ENCODE assay signal across 9 cellular contexts in genomic region chr20:48919882-48920526, GRCh38. TPM values are rescaled to one million over a fixed set of nuclear protein-coding genes. Genes with fewer than 3 reads are reported as not detected.
A peak's percentile ranks its signal among the peaks of the same experiment; 100 is the strongest.
DNase-seq lines count a peak whose midpoint lies in the region; ATAC-seq and TF ChIP-seq lines count a peak whose summit lies in the region.
"Had no signal": no experiment of that assay in that cellular context is flagged by ENCODE, and none has a peak within 500 bp of the region (broad histone marks: within the 10 kb centered on the region; RNA-seq: fewer than 3 reads in every experiment).

No MANE protein-coding gene starts in this region.

- no peaks in the 10 kb centered on the region for H3K9me3 Mint-ChIP-seq in Caco-2 (ENCODE audit: unreplicated experiment)
- no peaks in the 10 kb centered on the region for H3K9me3 Mint-ChIP-seq in activated naive CD8-positive, alpha-beta T cell treated with anti-CD3 and anti-CD28 coated beads, Interleukin-2, amount 50 U/mL, for 24 hours
- peaks cover 0 to 2% of the 10 kb centered on the region in 2 donors for H3K9me3 Mint-ChIP-seq in natural killer cell

- H3K4me1 Mint-ChIP-seq in Caco-2 (ENCODE audit: low read depth, unreplicated experiment) (peaks cover 32% of the 10 kb centered on the region), natural killer cell (peaks cover 38 to 45% of the 10 kb centered on the region in 2 donors)
- H3K4me1 Mint-ChIP-seq in activated naive CD8-positive, alpha-beta T cell treated with anti-CD3 and anti-CD28 coated beads, Interleukin-2, amount 50 U/mL, for 24 hours, result peaks cover 39% of the 10 kb centered on the region

- BruUV-seq in Caco-2 (replicated peaks; lab: Mats Ljungman, UMichigan), result no TSS peak

- H2AFZ ChIP-seq in MM.1S (ENCODE audit: low read length), result no peak overlapping the region

- CTCF ChIA-PET in Caco-2 (lab: Charles Lee), result no interaction called here

- H3K27me3 Mint-ChIP-seq in Caco-2 (ENCODE audit: insufficient read depth, unreplicated experiment) (no peaks in the 10 kb centered on the region), natural killer cell (ENCODE audit: low read depth in 2 of 2) (no peaks in the 10 kb centered on the region)
- no peaks in the 10 kb centered on the region for H3K27me3 Mint-ChIP-seq in activated naive CD8-positive, alpha-beta T cell treated with anti-CD3 and anti-CD28 coated beads, Interleukin-2, amount 50 U/mL, for 24 hours

- H3K27me3 ChIP-seq in Caco-2 (replicated peaks; ENCODE audit: control insufficient read depth, insufficient read depth, low read length) (no peaks in the 10 kb centered on the region), MM.1S (replicated peaks; ENCODE audit: insufficient read depth, low read length) (no peaks in the 10 kb centered on the region)

- no peaks in the 10 kb centered on the region for H3K9me2 ChIP-seq in MM.1S (replicated peaks; ENCODE audit: insufficient read depth, low read length)

- H3K4me3 ChIP-seq in Caco-2 (ENCODE audit: low read depth, low read length) (no peak overlapping the region), MM.1S (ENCODE audit: low read length) (0 out of 2 replicates have a peak overlapping the region, but pooled peaks have one; percentile 80)

- peak overlapping the region; percentile 84 for H3K4me3 Mint-ChIP-seq in Caco-2 (ENCODE audit: unreplicated experiment)
- peak overlapping the region; percentile 99 for H3K4me3 Mint-ChIP-seq in activated naive CD8-positive, alpha-beta T cell treated with anti-CD3 and anti-CD28 coated beads, Interleukin-2, amount 50 U/mL, for 24 hours
- H3K4me3 Mint-ChIP-seq in natural killer cell, result peak overlapping the region; percentile 96

- peaks cover 34% of the 10 kb centered on the region for H3F3A ChIP-seq in MM.1S (ENCODE audit: insufficient read depth, low read length)

- H3K79me2 ChIP-seq in MM.1S (ENCODE audit: low read length), result peaks cover 35% of the 10 kb centered on the region

- H3K36me3 ChIP-seq in Caco-2 (ENCODE audit: control insufficient read depth, insufficient read depth, low read length) (no peaks in the 10 kb centered on the region), MM.1S (replicated peaks; ENCODE audit: insufficient read depth, low read length) (no peaks in the 10 kb centered on the region)

- peaks cover 9% of the 10 kb centered on the region for H3K36me3 Mint-ChIP-seq in Caco-2 (ENCODE audit: insufficient read depth, unreplicated experiment)
- H3K36me3 Mint-ChIP-seq in activated naive CD8-positive, alpha-beta T cell treated with anti-CD3 and anti-CD28 coated beads, Interleukin-2, amount 50 U/mL, for 24 hours (ENCODE audit: low read depth), result no peaks in the 10 kb centered on the region
- no peaks in the 10 kb centered on the region for H3K36me3 Mint-ChIP-seq in natural killer cell

- no peak overlapping the region for H3K9ac ChIP-seq in MM.1S (ENCODE audit: low read length)

- POLR2A ChIA-PET in Caco-2 (lab: Charles Lee), result no interaction called here

- TF ChIP-seq CTCF in Caco-2 (IDR thresholded peaks at IDR 0.05; ENCODE audit: insufficient read depth in 1 of 2, low read depth in 1 of 2, low read length in 1 of 2, severe bottlenecking in 1 of 2, unreplicated experiment in 1 of 2), result no peak
- TF ChIP-seq CTCF in MM.1S (IDR thresholded peaks at IDR 0.05; ENCODE audit: low read length), result no peak
- TF ChIP-seq CTCF in natural killer cell (IDR thresholded peaks at IDR 0.05), result no peak

- ATAC-seq in activated naive CD8-positive, alpha-beta T cell treated with anti-CD3 and anti-CD28 coated beads, Interleukin-2, amount 50 U/mL, for 24 hours, result no peak
- no peak for ATAC-seq in natural killer cell
- ATAC-seq in GM19351 (IDR thresholded peaks at IDR 0.05; ENCODE audit: unreplicated experiment), result no peak

- H3K9me3 ChIP-seq in Caco-2, result no peaks in the 10 kb centered on the region
- H3K9me3 ChIP-seq in MM.1S (replicated peaks; ENCODE audit: insufficient read depth, low read length), result no peaks in the 10 kb centered on the region

- DNase-seq in Caco-2 (no peak), MM.1S (peak; percentile 6), natural killer cell (no peak), NCI-H146 (lab: John Stamatoyannopoulos, UW) (no peak), NCI-H226 (no peak)
- no peak for DNase-seq in activated naive CD8-positive, alpha-beta T cell treated with anti-CD3 and anti-CD28 coated beads, Interleukin-2, amount 50 U/mL, for 24 hours
- DNase-seq: NCI-H1436, T1000 had no signal

- H3K27ac Mint-ChIP-seq in Caco-2 (ENCODE audit: unreplicated experiment) (no peak overlapping the region), natural killer cell (peak overlapping the region; percentile 92 to 96)
- H3K27ac Mint-ChIP-seq in activated naive CD8-positive, alpha-beta T cell treated with anti-CD3 and anti-CD28 coated beads, Interleukin-2, amount 50 U/mL, for 24 hours, result peak overlapping the region; percentile 98

- H3K27ac ChIP-seq in MM.1S (ENCODE audit: low read length), result no peak overlapping the region

- peak overlapping the region; percentile 84; the same call in 1 of the 2 replicates for H3K4me2 ChIP-seq in MM.1S (ENCODE audit: low read depth, low read length)

- intact Hi-C loops in Caco-2 (cut with micrococcal nuclease; ENCODE audit: unreplicated experiment) (no loop called here), natural killer cell (cut with micrococcal nuclease) (no loop called here)

- H3K4me1 ChIP-seq in Caco-2 (peaks cover 40% of the 10 kb centered on the region), MM.1S (ENCODE audit: low read length) (peaks cover 13% of the 10 kb centered on the region)

- H4K20me1 ChIP-seq in MM.1S (ENCODE audit: insufficient read depth, low read length), result no peaks in the 10 kb centered on the region

RNA-seq across cellular contexts. Expression of gene ARFGEF2, which starts 1.5 kb away (rescaled TPM):
- 78.8 and 83.2 TPM in 2 replicates for total RNA-seq in Caco-2 (2022)
- total RNA-seq in natural killer cell, result 10 to 100 TPM; 22.7 to 26.9 (median 26.9) TPM
